In the genomic region with DNA sequence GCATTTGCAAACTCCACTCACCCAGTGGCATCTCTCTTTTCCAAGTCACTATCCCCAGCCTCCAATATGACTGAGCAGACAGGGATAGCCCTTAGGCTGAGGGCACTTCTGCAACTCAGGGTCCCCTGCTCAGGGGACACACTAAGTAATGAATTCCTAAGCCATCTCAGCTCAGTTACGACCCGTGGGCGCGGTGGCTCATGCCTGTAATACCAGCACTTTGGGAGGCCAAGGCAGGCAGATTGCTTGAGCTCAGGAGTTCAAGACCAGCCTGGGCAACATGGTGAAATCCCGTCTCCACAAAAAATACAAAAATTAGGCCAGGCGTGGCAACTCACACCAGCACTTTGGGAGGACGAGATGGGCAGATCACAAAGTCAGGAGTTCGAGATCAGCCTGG, we compare ENCODE assay signal across 7 cellular contexts. TPM values are rescaled to one million over a fixed set of nuclear protein-coding genes. Genes with fewer than 3 reads are reported as not detected.
DNase-seq lines count a peak whose midpoint lies in the region; ATAC-seq lines count a peak whose summit lies in the region.
"Not testable (repeated sequence)": the region's sequence is repeated elsewhere in the genome, so short reads cannot be mapped to it uniquely, and the experiment has no call there.

No MANE protein-coding gene starts in this region.

- H3K9me3 Mint-ChIP-seq in CD4-positive, alpha-beta memory T cell; activated CD4-positive, alpha-beta T cell treated with anti-CD3 and anti-CD28 coated beads for 36 hours (ENCODE audit: low read depth); activated T-cell treated with anti-CD3 and anti-CD28 coated beads, Interleukin-2, amount 50 U/mL, for 72 hours; activated naive CD8-positive, alpha-beta T cell treated with anti-CD3 and anti-CD28 coated beads for 36 hours; dendritic cell treated with granulocyte-macrophage colony-stimulating factor and Interleukin-4, amounts not matched to agents 40 ng/mL and 50 ng/mL, for 4 days; naive thymus-derived CD8-positive, alpha-beta T cell; stimulated activated naive CD8-positive, alpha-beta T cell treated with anti-CD3 and anti-CD28 coated beads, Interleukin-15, Interleukin-2, amounts not matched to agents 100 ng/mL and 50 ng/mL, for 24 hours: not testable (repeated sequence)

- peak overlapping the region in 2 of 8 donors; percentile 17 to 31 for H3K4me3 Mint-ChIP-seq in CD4-positive, alpha-beta memory T cell
- H3K4me3 Mint-ChIP-seq in activated CD4-positive, alpha-beta T cell treated with anti-CD3 and anti-CD28 coated beads for 36 hours; activated T-cell treated with anti-CD3 and anti-CD28 coated beads, Interleukin-2, amount 50 U/mL, for 72 hours: not testable (repeated sequence)
- peak overlapping the region; percentile 40 for H3K4me3 Mint-ChIP-seq in activated naive CD8-positive, alpha-beta T cell treated with anti-CD3 and anti-CD28 coated beads for 36 hours
- peak overlapping the region; percentile 6 for H3K4me3 Mint-ChIP-seq in dendritic cell treated with granulocyte-macrophage colony-stimulating factor and Interleukin-4, amounts not matched to agents 40 ng/mL and 50 ng/mL, for 4 days
- peak overlapping the region; percentile 58 to 76 (median 66) for H3K4me3 Mint-ChIP-seq in naive thymus-derived CD8-positive, alpha-beta T cell
- H3K4me3 Mint-ChIP-seq in stimulated activated naive CD8-positive, alpha-beta T cell treated with anti-CD3 and anti-CD28 coated beads, Interleukin-15, Interleukin-2, amounts not matched to agents 100 ng/mL and 50 ng/mL, for 24 hours: peak overlapping the region; percentile 37

- H3K27me3 ChIP-seq in CD4-positive, alpha-beta memory T cell (ENCODE audit: insufficient read depth, low read length): not testable (repeated sequence)

- not testable (repeated sequence) for H3K27ac ChIP-seq in CD4-positive, alpha-beta memory T cell (ENCODE audit: low read depth, low read length)

- not testable (repeated sequence) for H3K36me3 ChIP-seq in CD4-positive, alpha-beta memory T cell (ENCODE audit: insufficient read depth, low read length)

- POLR2A ChIA-PET in CD4-positive, alpha-beta memory T cell (lab: Charles Lee; ENCODE audit: partially characterized antibody): interaction anchor here (1.1 to 3.4 kb wide), 2 partner anchors 11 to 14 kb away, joined by 3 to 12 read pairs; a partner anchor contains a TSS
- POLR2A ChIA-PET in activated CD4-positive, alpha-beta T cell treated with anti-CD3 and anti-CD28 coated beads for 36 hours (lab: Charles Lee): not testable (repeated sequence)
- POLR2A ChIA-PET in naive thymus-derived CD8-positive, alpha-beta T cell (lab: Charles Lee): interaction anchor here (0.6 to 16.6 kb wide), 5 partner anchors 8 to 353 kb away, joined by 3 to 674 read pairs (median 17); a partner anchor contains a TSS

- CTCF ChIA-PET in CD4-positive, alpha-beta memory T cell (lab: Charles Lee; ENCODE audit: partially characterized antibody): interaction anchor here (2.2 kb wide), 1 partner anchor 10 kb away, joined by 10 read pairs; a partner anchor contains a TSS
- CTCF ChIA-PET in activated CD4-positive, alpha-beta T cell treated with anti-CD3 and anti-CD28 coated beads for 36 hours (lab: Charles Lee): not testable (repeated sequence)

- not testable (repeated sequence) for H3K36me3 Mint-ChIP-seq in CD4-positive, alpha-beta memory T cell
- peaks cover 43% of the 10 kb centered on the region for H3K36me3 Mint-ChIP-seq in activated CD4-positive, alpha-beta T cell treated with anti-CD3 and anti-CD28 coated beads for 36 hours (ENCODE audit: low read depth)
- H3K36me3 Mint-ChIP-seq in activated T-cell treated with anti-CD3 and anti-CD28 coated beads, Interleukin-2, amount 50 U/mL, for 72 hours (ENCODE audit: insufficient read depth in 2 of 2): peaks cover 2 to 11% of the 10 kb centered on the region in 2 donors
- H3K36me3 Mint-ChIP-seq in activated naive CD8-positive, alpha-beta T cell treated with anti-CD3 and anti-CD28 coated beads for 36 hours: peaks cover 73% of the 10 kb centered on the region
- H3K36me3 Mint-ChIP-seq in dendritic cell treated with granulocyte-macrophage colony-stimulating factor and Interleukin-4, amounts not matched to agents 40 ng/mL and 50 ng/mL, for 4 days (ENCODE audit: low read depth): peaks cover 66% of the 10 kb centered on the region
- peaks cover 0 to 56% (median 2%) of the 10 kb centered on the region in 3 donors for H3K36me3 Mint-ChIP-seq in naive thymus-derived CD8-positive, alpha-beta T cell
- peaks cover 60% of the 10 kb centered on the region for H3K36me3 Mint-ChIP-seq in stimulated activated naive CD8-positive, alpha-beta T cell treated with anti-CD3 and anti-CD28 coated beads, Interleukin-15, Interleukin-2, amounts not matched to agents 100 ng/mL and 50 ng/mL, for 24 hours (ENCODE audit: low read depth)

- not testable (repeated sequence) for ATAC-seq in activated CD4-positive, alpha-beta T cell treated with anti-CD3 and anti-CD28 coated beads for 36 hours; activated T-cell treated with anti-CD3 and anti-CD28 coated beads, Interleukin-2, amount 50 U/mL, for 72 hours (replicated peaks in 1 of 2); naive thymus-derived CD8-positive, alpha-beta T cell

- not testable (repeated sequence) for DNase-seq in CD4-positive, alpha-beta memory T cell; activated CD4-positive, alpha-beta T cell treated with anti-CD3 and anti-CD28 coated beads for 36 hours; activated T-cell treated with anti-CD3 and anti-CD28 coated beads, Interleukin-2, amount 50 U/mL, for 72 hours; activated naive CD8-positive, alpha-beta T cell treated with anti-CD3 and anti-CD28 coated beads for 36 hours; naive thymus-derived CD8-positive, alpha-beta T cell

- not testable (repeated sequence) for H3K27me3 Mint-ChIP-seq in CD4-positive, alpha-beta memory T cell; activated CD4-positive, alpha-beta T cell treated with anti-CD3 and anti-CD28 coated beads for 36 hours; activated T-cell treated with anti-CD3 and anti-CD28 coated beads, Interleukin-2, amount 50 U/mL, for 72 hours (ENCODE audit: low read depth); activated naive CD8-positive, alpha-beta T cell treated with anti-CD3 and anti-CD28 coated beads for 36 hours; dendritic cell treated with granulocyte-macrophage colony-stimulating factor and Interleukin-4, amounts not matched to agents 40 ng/mL and 50 ng/mL, for 4 days; naive thymus-derived CD8-positive, alpha-beta T cell; stimulated activated naive CD8-positive, alpha-beta T cell treated with anti-CD3 and anti-CD28 coated beads, Interleukin-15, Interleukin-2, amounts not matched to agents 100 ng/mL and 50 ng/mL, for 24 hours

- intact Hi-C loops in CD4-positive, alpha-beta memory T cell (cut with micrococcal nuclease); activated CD4-positive, alpha-beta T cell treated with anti-CD3 and anti-CD28 coated beads for 36 hours (cut with DNase I, micrococcal nuclease); dendritic cell treated with granulocyte-macrophage colony-stimulating factor and Interleukin-4, amounts not matched to agents 40 ng/mL and 50 ng/mL, for 4 days (cut with micrococcal nuclease): not testable (repeated sequence)

- H3K4me3 ChIP-seq in CD4-positive, alpha-beta memory T cell (ENCODE audit: low read length in 2 of 2): not testable (repeated sequence)

- peaks cover 52% of the 10 kb centered on the region for H3K4me1 ChIP-seq in CD4-positive, alpha-beta memory T cell (ENCODE audit: insufficient read depth, low read length)

- H3K4me1 Mint-ChIP-seq in CD4-positive, alpha-beta memory T cell: peaks cover 34 to 74% (median 52%) of the 10 kb centered on the region in 4 donors
- peaks cover 82% of the 10 kb centered on the region for H3K4me1 Mint-ChIP-seq in activated CD4-positive, alpha-beta T cell treated with anti-CD3 and anti-CD28 coated beads for 36 hours
- H3K4me1 Mint-ChIP-seq in activated T-cell treated with anti-CD3 and anti-CD28 coated beads, Interleukin-2, amount 50 U/mL, for 72 hours (ENCODE audit: low read depth): peaks cover 87% of the 10 kb centered on the region
- peaks cover 79% of the 10 kb centered on the region for H3K4me1 Mint-ChIP-seq in activated naive CD8-positive, alpha-beta T cell treated with anti-CD3 and anti-CD28 coated beads for 36 hours
- H3K4me1 Mint-ChIP-seq in dendritic cell treated with granulocyte-macrophage colony-stimulating factor and Interleukin-4, amounts not matched to agents 40 ng/mL and 50 ng/mL, for 4 days (ENCODE audit: low read depth): peaks cover 51% of the 10 kb centered on the region
- H3K4me1 Mint-ChIP-seq in naive thymus-derived CD8-positive, alpha-beta T cell: peaks cover 31 to 94% (median 81%) of the 10 kb centered on the region in 4 donors
- H3K4me1 Mint-ChIP-seq in stimulated activated naive CD8-positive, alpha-beta T cell treated with anti-CD3 and anti-CD28 coated beads, Interleukin-15, Interleukin-2, amounts not matched to agents 100 ng/mL and 50 ng/mL, for 24 hours (ENCODE audit: low read depth): peaks cover 94% of the 10 kb centered on the region

- not testable (repeated sequence) for H3K9me3 ChIP-seq in CD4-positive, alpha-beta memory T cell (ENCODE audit: control insufficient read depth in 1 of 2, low read length in 2 of 2)

- peak overlapping the region in 4 of 7 donors; percentile 6 to 48 (median 40) for H3K27ac Mint-ChIP-seq in CD4-positive, alpha-beta memory T cell
- H3K27ac Mint-ChIP-seq in activated CD4-positive, alpha-beta T cell treated with anti-CD3 and anti-CD28 coated beads for 36 hours: peak overlapping the region; percentile 74
- H3K27ac Mint-ChIP-seq in activated T-cell treated with anti-CD3 and anti-CD28 coated beads, Interleukin-2, amount 50 U/mL, for 72 hours: peak overlapping the region; percentile 62
- H3K27ac Mint-ChIP-seq in activated naive CD8-positive, alpha-beta T cell treated with anti-CD3 and anti-CD28 coated beads for 36 hours: peak overlapping the region; percentile 78
- peak overlapping the region; percentile 67 for H3K27ac Mint-ChIP-seq in dendritic cell treated with granulocyte-macrophage colony-stimulating factor and Interleukin-4, amounts not matched to agents 40 ng/mL and 50 ng/mL, for 4 days
- peak overlapping the region; percentile 65 to 89 (median 86) for H3K27ac Mint-ChIP-seq in naive thymus-derived CD8-positive, alpha-beta T cell
- peak overlapping the region; percentile 55 for H3K27ac Mint-ChIP-seq in stimulated activated naive CD8-positive, alpha-beta T cell treated with anti-CD3 and anti-CD28 coated beads, Interleukin-15, Interleukin-2, amounts not matched to agents 100 ng/mL and 50 ng/mL, for 24 hours

RNA-seq across cellular contexts. Expression of a gene that starts 10.3 kb away (rescaled TPM):
- 100 to 1,000 TPM; 115 to 122 TPM for total RNA-seq in CD4-positive, alpha-beta memory T cell
- polyA plus RNA-seq in CD4-positive, alpha-beta memory T cell: 100 to 1,000 TPM; 153 to 187 TPM
- 100 to 1,000 TPM; 186 to 191 TPM for total RNA-seq in activated CD4-positive, alpha-beta T cell treated with anti-CD3 and anti-CD28 coated beads for 36 hours
- 100 to 1,000 TPM; 161 to 208 TPM for total RNA-seq in activated T-cell treated with anti-CD3 and anti-CD28 coated beads, Interleukin-2, amount 50 U/mL, for 72 hours
- total RNA-seq in activated naive CD8-positive, alpha-beta T cell treated with anti-CD3 and anti-CD28 coated beads for 36 hours: 100 to 1,000 TPM; 273 to 294 TPM
- total RNA-seq in naive thymus-derived CD8-positive, alpha-beta T cell: 100 to 1,000 TPM; 251 to 268 TPM
- 100 to 1,000 TPM; 409 to 533 (median 504) TPM for polyA plus RNA-seq in naive thymus-derived CD8-positive, alpha-beta T cell
